In the genomic region with DNA sequence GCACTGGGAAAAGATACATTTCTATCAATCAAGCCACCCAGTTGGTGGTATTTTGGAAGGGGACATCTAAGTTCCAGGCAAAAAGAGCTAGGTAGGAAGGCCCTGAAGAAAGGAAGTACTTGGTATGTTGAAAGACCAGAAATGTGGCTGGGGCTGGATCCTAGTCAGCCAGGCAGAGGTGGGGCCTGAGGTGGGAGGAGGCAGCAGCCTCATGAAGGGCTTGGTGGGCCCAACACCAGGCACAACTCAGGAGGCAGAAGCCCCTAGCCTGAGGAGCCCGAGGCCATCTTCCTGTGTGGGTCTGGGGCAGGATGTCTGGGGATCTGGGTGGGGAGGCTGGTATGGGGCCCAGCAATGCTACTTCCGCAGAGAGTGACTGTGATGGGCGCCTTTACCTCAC, we compare ENCODE assay signal across 16 cellular contexts.
DNase-seq lines count a peak whose midpoint lies in the region; ATAC-seq and TF ChIP-seq lines count a peak whose summit lies in the region.
"Had no signal": no experiment of that assay in that cellular context is flagged by ENCODE, and none has a peak within 500 bp of the region (broad histone marks: within the 10 kb centered on the region; RNA-seq: fewer than 3 reads in every experiment).

No MANE protein-coding gene starts in this region.

- H3K4me3 ChIP-seq in NB4 (ENCODE audit: low read depth, low read length) (no peak overlapping the region), coronary artery (no peak overlapping the region), SJCRH30 (no peak overlapping the region)

- no peak for ATAC-seq in GM18858 (IDR thresholded peaks at IDR 0.05; ENCODE audit: unreplicated experiment)
- ATAC-seq: HepG2 had no signal

- H3K36me3 ChIP-seq in SJCRH30: no peaks in the 10 kb centered on the region
- H3K36me3 ChIP-seq: BE2C had no signal

- no peak for TF ChIP-seq CTCF in NB4 (IDR thresholded peaks at IDR 0.05; ENCODE audit: low read depth, low read length)
- TF ChIP-seq CTCF in coronary artery (IDR thresholded peaks at IDR 0.05): no peak

- peak; percentile 52 for DNase-seq in NB4 (ENCODE audit: low read depth)
- DNase-seq in NOMO-1 treated with dmso at 0.1 percent for 144 hours (lab: John Stamatoyannopoulos, UW; ENCODE audit: unreplicated experiment): peak; percentile 43
- peak; percentile 12 for DNase-seq in coronary artery (ENCODE audit: low spot score)
- no peak for DNase-seq in SJCRH30
- DNase-seq in AG08395 (ENCODE audit: low spot score): no peak
- DNase-seq: BE2C; C1 segment of cervical spinal cord; CD4-positive, CD25-positive, alpha-beta regulatory T cell; CD8-positive, alpha-beta memory T cell; COR-L47; DMS153; DMS79; GF-D8; H9 had no signal

- no peaks in the 10 kb centered on the region for H3K9me3 ChIP-seq in SJCRH30 (replicated peaks)
- H3K9me3 ChIP-seq: BE2C had no signal

- H3K27me3 ChIP-seq in SJCRH30: no peaks in the 10 kb centered on the region
- H3K27me3 ChIP-seq: BE2C had no signal

- no peaks in the 10 kb centered on the region for H3K4me1 ChIP-seq in SJCRH30
- H3K4me1 ChIP-seq: BE2C had no signal

- H3K27ac ChIP-seq in coronary artery (no peak overlapping the region), SJCRH30 (no peak overlapping the region)

- no peak for TF ChIP-seq POLR2A in NB4 (IDR thresholded peaks at IDR 0.05; ENCODE audit: extremely low read depth, insufficient read length)

Comparison
In these comparisons a context has a peak if more than half of its experiments do, and no peak if none do; other contexts are left out.
1. DNase-seq: peak in NB4 (single experiment), NOMO-1 treated with dmso at 0.1 percent for 144 hours (single experiment) and coronary artery (single experiment); none in SJCRH30 (0 of 2) and AG08395 (single experiment).